ENCODE assay signal across 12 cellular contexts in the genomic region with DNA sequence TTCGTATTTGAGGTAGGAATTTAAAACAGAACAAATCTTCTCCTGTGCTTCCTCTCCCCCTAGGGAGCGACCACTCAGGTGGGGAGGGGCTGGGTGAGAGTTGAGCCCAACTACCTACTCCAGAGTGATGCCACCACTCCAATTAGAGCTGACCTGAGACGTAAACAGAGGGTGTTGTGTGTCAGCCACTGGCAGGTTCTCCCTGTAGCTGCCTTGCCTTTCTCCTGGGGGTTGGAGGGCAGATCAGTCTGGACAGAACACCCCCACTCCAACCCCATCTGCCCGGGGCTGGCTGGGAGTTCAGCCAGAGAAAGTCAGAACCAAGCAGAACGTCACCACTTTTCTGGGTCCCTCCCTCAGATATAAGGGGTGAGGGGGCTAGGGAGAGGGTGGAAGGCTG. TPM values are rescaled to one million over a fixed set of nuclear protein-coding genes. Genes with fewer than 3 reads are reported as not detected.
DNase-seq lines count a peak whose midpoint lies in the region; TF ChIP-seq lines count a peak whose summit lies in the region.
"Had no signal": no experiment of that assay in that cellular context is flagged by ENCODE, and none has a peak within 500 bp of the region (broad histone marks: within the 10 kb centered on the region; RNA-seq: fewer than 3 reads in every experiment).

No MANE protein-coding gene starts in this region.

- no peaks in the 10 kb centered on the region for H3K9me3 ChIP-seq in BE2C
- H3K9me3 ChIP-seq in DOHH2 (ENCODE audit: control insufficient read depth, insufficient read depth, low read length) = no peaks in the 10 kb centered on the region

- H3K27ac Mint-ChIP-seq in endothelial cell (ENCODE audit: unreplicated experiment) (peak overlapping the region; percentile 36), CD14-positive monocyte (no peak overlapping the region)

- H3K4me1 ChIP-seq in BE2C = no peaks in the 10 kb centered on the region; the same call in 1 of the 2 replicates
- H3K4me1 ChIP-seq in DOHH2 (ENCODE audit: control insufficient read depth, low read length) = peaks cover 34% of the 10 kb centered on the region

- no peak overlapping the region; the same call in 1 of the 2 replicates for H3K27ac ChIP-seq in DOHH2 (ENCODE audit: low read depth, low read length)

- H3K27me3 ChIP-seq in BE2C (no peaks in the 10 kb centered on the region), DOHH2 (ENCODE audit: control insufficient read depth, low read length) (no peaks in the 10 kb centered on the region)

- H3K4me3 Mint-ChIP-seq in endothelial cell (ENCODE audit: unreplicated experiment) = peak overlapping the region; percentile 19
- no peak overlapping the region for H3K4me3 Mint-ChIP-seq in CD14-positive monocyte

- peaks cover 30% of the 10 kb centered on the region for H3K79me2 ChIP-seq in DOHH2 (ENCODE audit: control insufficient read depth, low read length)

- peak overlapping the region; percentile 89 for H3K4me2 ChIP-seq in DOHH2 (ENCODE audit: low read length)

- DNase-seq in BE2C (no peak), NCI-H82 treated with DMSO at 0.1 percent for 48 hours (lab: John Stamatoyannopoulos, UW; ENCODE audit: unreplicated experiment) (peak; percentile 22), endothelial cell (ENCODE audit: low spot score) (no peak), DMS79 (lab: John Stamatoyannopoulos, UW) (no peak), medulla oblongata (ENCODE audit: extremely low spot score) (no peak), CD14-positive monocyte (ENCODE audit: low spot score) (no peak)
- DNase-seq in stimulated activated CD4-positive, alpha-beta T cell treated with anti-CD3 and anti-CD28 coated beads, Interleukin-2, amount 100 ng/mL, for 48 hours = no peak
- DNase-seq: mammary epithelial cell, retina, substantia nigra, T-helper 9 cell had no signal

- H3K36me3 Mint-ChIP-seq in endothelial cell (ENCODE audit: low read depth, unreplicated experiment) = peaks cover 12% of the 10 kb centered on the region
- H3K36me3 Mint-ChIP-seq in CD14-positive monocyte = peaks cover 31 to 39% of the 10 kb centered on the region in 2 donors

- H3K36me3 ChIP-seq in BE2C (no peaks in the 10 kb centered on the region), DOHH2 (ENCODE audit: control insufficient read depth, low read length) (peaks cover 37% of the 10 kb centered on the region)

- H3K27me3 Mint-ChIP-seq in endothelial cell (ENCODE audit: unreplicated experiment) = peaks cover 8% of the 10 kb centered on the region
- peaks cover 2 to 18% (median 6%) of the 10 kb centered on the region in 3 donors for H3K27me3 Mint-ChIP-seq in CD14-positive monocyte (ENCODE audit: low read depth in 3 of 3)

- intact Hi-C loops in CD14-positive monocyte (cut with micrococcal nuclease) = no loop called here

- H3K4me3 ChIP-seq in BE2C (ENCODE audit: low read depth, low read length) = peak overlapping the region; percentile 24; the same call in 1 of the 2 replicates
- peak overlapping the region; percentile 78 for H3K4me3 ChIP-seq in DOHH2 (ENCODE audit: low read length)

- H4K20me1 ChIP-seq in DOHH2 (ENCODE audit: control insufficient read depth, insufficient read depth, low read depth, low read length) = no peaks in the 10 kb centered on the region

- TF ChIP-seq CTCF in BE2C (IDR thresholded peaks at IDR 0.05; ENCODE audit: low read depth, low read length) (no peak), DOHH2 (IDR thresholded peaks at IDR 0.05; ENCODE audit: low read depth, low read length, poor library complexity, severe bottlenecking) (no peak), endothelial cell (IDR thresholded peaks at IDR 0.05; ENCODE audit: unreplicated experiment) (no peak), CD14-positive monocyte (IDR thresholded peaks at IDR 0.05) (no peak)

- H3K9me2 ChIP-seq in DOHH2 (replicated peaks; ENCODE audit: control insufficient read depth, low read length) = no peaks in the 10 kb centered on the region

- H3K9me3 Mint-ChIP-seq in endothelial cell (ENCODE audit: unreplicated experiment) = no peaks in the 10 kb centered on the region
- H3K9me3 Mint-ChIP-seq in CD14-positive monocyte = peaks cover 0 to 3% (median 0%) of the 10 kb centered on the region in 7 donors

- peaks cover 16% of the 10 kb centered on the region for H3K4me1 Mint-ChIP-seq in endothelial cell (ENCODE audit: unreplicated experiment)
- peaks cover 19% of the 10 kb centered on the region for H3K4me1 Mint-ChIP-seq in CD14-positive monocyte

- peaks cover 11% of the 10 kb centered on the region for H3F3A ChIP-seq in DOHH2 (ENCODE audit: control insufficient read depth, insufficient read depth)

RNA-seq across cellular contexts. Expression of gene HPDL, which starts 2.0 kb away (rescaled TPM):
- 6.4 TPM for polyA plus RNA-seq in BE2C (2012; ENCODE audit: insufficient read depth, insufficient read length, low read depth)
- total RNA-seq in endothelial cell (ENCODE audit: unreplicated experiment) = 2.5 TPM
- polyA plus RNA-seq in CD14-positive monocyte = not detected

RNA-seq across cellular contexts. Expression of gene TOE1, which starts 11.3 kb away (rescaled TPM):
- 16.9 TPM for polyA plus RNA-seq in BE2C (2012; ENCODE audit: insufficient read depth, insufficient read length, low read depth)
- 9.7 TPM for total RNA-seq in endothelial cell (ENCODE audit: unreplicated experiment)
- 1 to 10 TPM; 3.9 to 5.8 TPM for polyA plus RNA-seq in CD14-positive monocyte

RNA-seq across cellular contexts. Expression of gene MUTYH, which starts 11.6 kb away (rescaled TPM):
- polyA plus RNA-seq in BE2C (2012; ENCODE audit: insufficient read depth, insufficient read length, low read depth) = 41.3 TPM
- total RNA-seq in endothelial cell (ENCODE audit: unreplicated experiment) = 31.5 TPM
- polyA plus RNA-seq in CD14-positive monocyte = 1 to 10 TPM; 6.7 to 8.1 TPM
